ENCODE assay signal across 22 cellular contexts in the genomic region with DNA sequence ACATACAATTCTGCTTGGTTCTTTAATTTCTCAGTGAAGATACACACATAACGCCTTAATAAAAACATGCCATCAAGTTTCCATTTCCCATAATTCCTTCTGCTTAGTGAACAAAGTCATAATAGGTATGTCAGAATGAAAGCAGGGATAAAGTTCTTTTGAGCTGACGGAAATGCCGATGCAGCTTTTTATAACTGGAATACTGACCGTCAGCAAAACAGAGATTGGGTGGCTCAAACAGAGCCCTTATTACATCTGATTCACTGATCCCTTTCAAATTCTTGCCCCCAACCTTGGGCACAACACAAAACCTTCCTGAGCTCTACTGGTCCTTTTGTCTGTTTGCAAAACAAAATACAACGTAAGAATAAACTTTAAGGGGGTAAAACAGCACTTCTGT.
DNase-seq lines count a peak whose midpoint lies in the region; ATAC-seq and TF ChIP-seq lines count a peak whose summit lies in the region.
"Had no signal": no experiment of that assay in that cellular context is flagged by ENCODE, and none has a peak within 500 bp of the region (broad histone marks: within the 10 kb centered on the region; RNA-seq: fewer than 3 reads in every experiment).

No MANE protein-coding gene starts in this region.

- dilution Hi-C loops in mammary epithelial cell (cut with HindIII; ENCODE audit: low sequenced_read_pairs): no loop called here

- H3K79me2 ChIP-seq in smooth muscle cell (ENCODE audit: low read depth): peaks cover 82% of the 10 kb centered on the region
- H3K79me2 ChIP-seq in mammary epithelial cell (ENCODE audit: insufficient read depth, low read length): no peaks in the 10 kb centered on the region

- intact Hi-C loops in dorsolateral prefrontal cortex (cut with DNase I): no loop called here
- intact Hi-C loops in mammary epithelial cell (cut with micrococcal nuclease): no loop called here

- H3K4me3 Mint-ChIP-seq in WTC11: no peak overlapping the region
- H3K4me3 Mint-ChIP-seq: activated CD4-positive, alpha-beta T cell treated with anti-CD3 and anti-CD28 coated beads, Interleukin-2, amount 10 ng/mL, durations not matched to agents 7 days and 5 days; CD4-positive, alpha-beta memory T cell; T-helper 1 cell treated with Interleukin-12 subunit alpha and Interleukin-12 subunit beta and Interleukin-4 antibody, amounts not matched to agents 30 μg/mL and 1 μg/mL, for 36 hours had no signal

- H3K27ac ChIP-seq in dorsolateral prefrontal cortex (peak overlapping the region in 21 of 59 donors; percentile 0 to 57 (median 25)), smooth muscle cell (ENCODE audit: low read depth) (peak overlapping the region; percentile 58), mammary epithelial cell (ENCODE audit: insufficient read depth, low read depth, low read length) (no peak overlapping the region)
- H3K27ac ChIP-seq: gastrocnemius medialis, transverse colon had no signal

- peaks cover 69% of the 10 kb centered on the region for H3K4me1 ChIP-seq in smooth muscle cell (ENCODE audit: low read depth)
- no peaks in the 10 kb centered on the region for H3K4me1 ChIP-seq in mammary epithelial cell (ENCODE audit: insufficient read depth, low read length)
- H3K4me1 ChIP-seq: gastrocnemius medialis, transverse colon had no signal

- H3K4me2 ChIP-seq in smooth muscle cell (peak overlapping the region; percentile 64), mammary epithelial cell (ENCODE audit: insufficient read depth, low read depth, low read length) (no peak overlapping the region)

- POLR2A ChIA-PET in WTC11 (lab: Charles Lee): interaction anchor here (0.6 to 0.8 kb wide), 2 partner anchors 94 to 240 kb away, joined by 3 read pairs; no protein-coding TSS in a partner anchor

- H3K4me3 ChIP-seq in dorsolateral prefrontal cortex: peak overlapping the region in 31 of 59 donors; percentile 0 to 45 (median 13)
- no peak overlapping the region for H3K4me3 ChIP-seq in smooth muscle cell
- no peak overlapping the region for H3K4me3 ChIP-seq in mammary epithelial cell (replicated peaks in 1 of 3; ENCODE audit: insufficient read depth in 1 of 3, low read depth in 2 of 3, low read length in 3 of 3)
- H3K4me3 ChIP-seq: gastrocnemius medialis, transverse colon had no signal

- no TSS peak for BruUV-seq in mammary epithelial cell (replicated peaks; lab: Mats Ljungman, UMichigan)

- ATAC-seq in WTC11: 0 out of 2 replicates have a peak, but pooled peaks have one; percentile 32
- ATAC-seq: gastrocnemius medialis; stimulated activated naive CD8-positive, alpha-beta T cell treated with anti-CD3 and anti-CD28 coated beads, Interleukin-15, Interleukin-2, amounts not matched to agents 100 U/mL and 50 U/mL, for 24 hours had no signal

- CTCF ChIA-PET in WTC11 (lab: Charles Lee) (interaction anchor here (1.4 kb wide), 1 partner anchor 9 kb away, joined by 3 read pairs; no protein-coding TSS in a partner anchor), mammary epithelial cell (lab: Charles Lee; ENCODE audit: low non-redundant PET) (no interaction called here)

- 56% methylated on average over 5 of the region's 5 CpGs for WGBS in smooth muscle cell (ENCODE audit: low lambda C conversion rate)
- whole genome bisulfite sequencing in mammary epithelial cell (ENCODE audit: low coverage, missing lambda C conversion rate): 83% methylated on average over 5 of the region's 5 CpGs

- no peak overlapping the region; the same call in 1 of the 2 replicates for H3K27ac Mint-ChIP-seq in WTC11
- H3K27ac Mint-ChIP-seq: activated CD4-positive, alpha-beta T cell treated with anti-CD3 and anti-CD28 coated beads, Interleukin-2, amount 10 ng/mL, durations not matched to agents 7 days and 5 days; CD4-positive, alpha-beta memory T cell; T-helper 1 cell treated with Interleukin-12 subunit alpha and Interleukin-12 subunit beta and Interleukin-4 antibody, amounts not matched to agents 30 μg/mL and 1 μg/mL, for 36 hours had no signal

- H3K9ac ChIP-seq in smooth muscle cell (ENCODE audit: low read depth) (peak overlapping the region; percentile 22), mammary epithelial cell (ENCODE audit: insufficient read depth, low read length) (no peak overlapping the region)

- H3K27me3 ChIP-seq in dorsolateral prefrontal cortex (no peaks in the 10 kb centered on the region), smooth muscle cell (ENCODE audit: low read depth) (no peaks in the 10 kb centered on the region), mammary epithelial cell (ENCODE audit: insufficient read depth, low read length) (no peaks in the 10 kb centered on the region)
- H3K27me3 ChIP-seq: gastrocnemius medialis, transverse colon had no signal

- no peak for TF ChIP-seq CTCF in WTC11 (IDR thresholded peaks at IDR 0.05)
- TF ChIP-seq CTCF in dorsolateral prefrontal cortex (IDR thresholded peaks at IDR 0.05 in 54 of 56, conservative IDR thresholded peaks at IDR 0.05 in 2 of 56; ENCODE audit: low read depth in 1 of 56, partially characterized antibody in 56 of 56): no peak
- TF ChIP-seq CTCF in smooth muscle cell (IDR thresholded peaks at IDR 0.05; ENCODE audit: borderline replicate concordance, insufficient read depth, poor library complexity, severe bottlenecking): no peak
- TF ChIP-seq CTCF in mammary epithelial cell (conservative IDR thresholded peaks at IDR 0.05 in 1 of 2, IDR thresholded peaks at IDR 0.05 in 1 of 2; ENCODE audit: extremely low read depth in 1 of 2, insufficient read depth in 1 of 2, low read depth in 1 of 2, low read length in 2 of 2): no peak

- H3K4me1 Mint-ChIP-seq in WTC11: peaks cover 32% of the 10 kb centered on the region
- H3K4me1 Mint-ChIP-seq: activated CD4-positive, alpha-beta T cell treated with anti-CD3 and anti-CD28 coated beads, Interleukin-2, amount 10 ng/mL, durations not matched to agents 7 days and 5 days; CD4-positive, alpha-beta memory T cell had no signal

- H2AFZ ChIP-seq in smooth muscle cell (ENCODE audit: low read depth): peak overlapping the region; percentile 47
- H2AFZ ChIP-seq in mammary epithelial cell (ENCODE audit: low read depth, low read length): no peak overlapping the region

- no peaks in the 10 kb centered on the region for H3K36me3 Mint-ChIP-seq in WTC11
- H3K36me3 Mint-ChIP-seq: CD4-positive, alpha-beta memory T cell had no signal

- H3K36me3 ChIP-seq in smooth muscle cell (ENCODE audit: low read depth) (no peaks in the 10 kb centered on the region), mammary epithelial cell (ENCODE audit: insufficient read depth, low read length) (no peaks in the 10 kb centered on the region)
- H3K36me3 ChIP-seq: gastrocnemius medialis, transverse colon had no signal

- H3K9me3 ChIP-seq in smooth muscle cell (replicated peaks; ENCODE audit: low read depth): no peaks in the 10 kb centered on the region
- H3K9me3 ChIP-seq in mammary epithelial cell (replicated peaks; ENCODE audit: insufficient read depth, low read length): no peaks in the 10 kb centered on the region
- H3K9me3 ChIP-seq: gastrocnemius medialis, transverse colon had no signal

- DNase-seq in WTC11 (ENCODE audit: low spot score): no peak
- DNase-seq in dorsolateral prefrontal cortex: no peak
- peak; percentile 40 for DNase-seq in midbrain (lab: John Stamatoyannopoulos, UW)
- DNase-seq in smooth muscle cell (lab: John Stamatoyannopoulos, UW; ENCODE audit: unreplicated experiment): no peak
- DNase-seq in KG1 (lab: John Stamatoyannopoulos, UW): no peak
- no peak for DNase-seq in mammary epithelial cell
- DNase-seq in DMS79 treated with DMSO at 0.1 percent for 48 hours (lab: John Stamatoyannopoulos, UW): no peak
- DNase-seq: activated CD4-positive, alpha-beta T cell treated with anti-CD3 and anti-CD28 coated beads, Interleukin-2, amount 10 ng/mL, durations not matched to agents 7 days and 5 days; CD4-positive, alpha-beta memory T cell; DMS153; gastrocnemius medialis; GDM1; KBM-7; MV-4-11; NCI-H1930; NCI-H446; SIG-M5; small intestine; stimulated activated CD4-positive, alpha-beta T cell treated with anti-CD3 and anti-CD28 coated beads, Interleukin-4, amount 100 ng/mL, for 1 hour; stimulated activated naive CD8-positive, alpha-beta T cell treated with anti-CD3 and anti-CD28 coated beads, Interleukin-15, Interleukin-2, amounts not matched to agents 100 U/mL and 50 U/mL, for 24 hours; transverse colon had no signal

- H3K9me3 Mint-ChIP-seq in WTC11: no peaks in the 10 kb centered on the region
- H3K9me3 Mint-ChIP-seq: activated CD4-positive, alpha-beta T cell treated with anti-CD3 and anti-CD28 coated beads, Interleukin-2, amount 10 ng/mL, durations not matched to agents 7 days and 5 days had no signal

- in situ Hi-C loops in mammary epithelial cell (cut with MboI; ENCODE audit: low sequenced_read_pairs in 2 of 2): no loop called here

- H4K20me1 ChIP-seq in smooth muscle cell (ENCODE audit: low read depth) (no peaks in the 10 kb centered on the region), mammary epithelial cell (ENCODE audit: insufficient read depth, low read length) (no peaks in the 10 kb centered on the region)

- H3K27me3 Mint-ChIP-seq in WTC11 (ENCODE audit: low read depth): no peaks in the 10 kb centered on the region
- H3K27me3 Mint-ChIP-seq: activated CD4-positive, alpha-beta T cell treated with anti-CD3 and anti-CD28 coated beads, Interleukin-2, amount 10 ng/mL, durations not matched to agents 7 days and 5 days; CD4-positive, alpha-beta memory T cell had no signal

- H3F3A ChIP-seq in smooth muscle cell (ENCODE audit: low read depth): peaks cover 12% of the 10 kb centered on the region

TF ChIP-seq in WTC11, 78 proteins besides CTCF, POLR2A, EP300 and RAD21 (continues in another document):
- no peak for TF ChIP-seq ZNF423 (CRISPR knock-in tag; IDR thresholded peaks at IDR 0.05)

Comparison
In these comparisons a context has a peak if more than half of its experiments do, and no peak if none do; other contexts are left out.
1. H3K4me3 ChIP-seq: peak in dorsolateral prefrontal cortex (31 of 59); none in smooth muscle cell (single experiment) and mammary epithelial cell (0 of 3).